In the genomic region with DNA sequence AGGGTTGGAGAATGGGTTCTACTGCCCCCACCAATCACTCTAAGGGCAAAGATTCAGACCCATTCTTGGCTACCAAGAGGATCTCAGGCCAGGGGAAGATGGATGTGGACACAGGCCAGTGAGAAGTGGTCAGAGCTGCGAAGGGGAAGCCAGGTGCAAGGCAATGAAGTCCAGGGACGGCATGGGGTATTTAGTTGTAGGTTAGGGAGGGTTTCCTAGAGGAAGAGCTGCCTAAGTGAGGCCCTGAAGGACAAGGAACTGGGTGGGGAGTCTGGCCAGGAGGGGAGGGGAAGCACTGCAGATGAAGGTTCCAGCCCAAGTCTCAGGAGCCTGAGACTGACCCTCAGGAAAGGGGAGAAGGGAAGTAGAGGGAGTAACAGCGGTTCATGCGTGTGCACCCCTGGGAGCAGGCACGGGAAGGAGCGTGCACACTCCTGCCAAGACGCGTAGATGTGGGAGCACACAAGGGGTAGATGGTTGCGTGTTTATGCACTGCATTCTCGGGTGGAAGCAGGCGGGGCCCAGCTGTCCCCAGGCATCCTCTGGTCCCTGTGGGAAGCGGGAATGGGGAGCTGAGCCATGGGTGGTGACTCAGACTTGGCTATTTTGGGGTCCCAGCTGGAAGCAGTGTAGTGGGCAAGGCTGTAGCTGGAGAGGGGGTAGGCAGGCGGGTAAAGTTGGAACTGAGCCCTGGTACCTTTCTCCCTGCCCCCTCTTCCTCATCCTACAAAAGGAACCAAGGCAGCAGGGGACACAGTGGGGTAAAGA, we compare ENCODE assay signal across 18 cellular contexts. TPM values are rescaled to one million over a fixed set of nuclear protein-coding genes. Genes with fewer than 3 reads are reported as not detected.
DNase-seq lines count a peak whose midpoint lies in the region; ATAC-seq and TF ChIP-seq lines count a peak whose summit lies in the region.
"Had no signal": no experiment of that assay in that cellular context is flagged by ENCODE, and none has a peak within 500 bp of the region (broad histone marks: within the 10 kb centered on the region; RNA-seq: fewer than 3 reads in every experiment).

No MANE protein-coding gene starts in this region.

- no peak for ATAC-seq in RWPE2 (ENCODE audit: low read depth)
- ATAC-seq in thoracic aorta (ENCODE audit: insufficient number of reproducible peaks, low FRiP score, low read depth): no peak
- ATAC-seq in GM21526 (IDR thresholded peaks at IDR 0.05; ENCODE audit: low FRiP score, unreplicated experiment): no peak
- no peak for ATAC-seq in HG02884 (IDR thresholded peaks at IDR 0.05; ENCODE audit: unreplicated experiment)
- ATAC-seq in left ventricle myocardium superior: no peak
- ATAC-seq: heart right ventricle had no signal

- peaks cover 3% of the 10 kb centered on the region for H3K4me1 ChIP-seq in RWPE2 (ENCODE audit: insufficient read depth, poor library complexity, severe bottlenecking)
- peaks cover 21 to 77% of the 10 kb centered on the region in 2 donors for H3K4me1 ChIP-seq in thoracic aorta (ENCODE audit: control insufficient read depth in 1 of 2, low read depth in 2 of 2)

- peaks cover 66% of the 10 kb centered on the region for H3K4me1 Mint-ChIP-seq in activated naive CD4-positive, alpha-beta T cell treated with anti-CD3 and anti-CD28 coated beads, Interleukin-2, amount 10 ng/mL, durations not matched to agents 7 days and 5 days
- peaks cover 29% of the 10 kb centered on the region for H3K4me1 Mint-ChIP-seq in glutamatergic neuron (ENCODE audit: low read depth, unreplicated experiment)

- intact Hi-C loops in left ventricle myocardium superior (cut with micrococcal nuclease): no loop called here

- peaks cover 41% of the 10 kb centered on the region for H3K36me3 Mint-ChIP-seq in activated naive CD4-positive, alpha-beta T cell treated with anti-CD3 and anti-CD28 coated beads, Interleukin-2, amount 10 ng/mL, durations not matched to agents 7 days and 5 days
- H3K36me3 Mint-ChIP-seq in glutamatergic neuron (ENCODE audit: unreplicated experiment): no peaks in the 10 kb centered on the region

- H3K4me3 ChIP-seq in RWPE2 (ENCODE audit: severe bottlenecking) (no peak overlapping the region), thoracic aorta (no peak overlapping the region)
- H3K4me3 ChIP-seq: ascending aorta, heart right ventricle had no signal

- no peaks in the 10 kb centered on the region for H3K9me3 Mint-ChIP-seq in activated naive CD4-positive, alpha-beta T cell treated with anti-CD3 and anti-CD28 coated beads, Interleukin-2, amount 10 ng/mL, durations not matched to agents 7 days and 5 days
- peaks cover 17% of the 10 kb centered on the region for H3K9me3 Mint-ChIP-seq in glutamatergic neuron (ENCODE audit: unreplicated experiment)

- TF ChIP-seq CTCF in RWPE2 (IDR thresholded peaks at IDR 0.05; ENCODE audit: poor library complexity, severe bottlenecking) (no peak), glutamatergic neuron (IDR thresholded peaks at IDR 0.05; ENCODE audit: partially characterized antibody, unreplicated experiment) (no peak), thoracic aorta (IDR thresholded peaks at IDR 0.05) (no peak)

- H3K27me3 ChIP-seq in RWPE2 (ENCODE audit: insufficient read depth, poor library complexity, severe bottlenecking) (no peaks in the 10 kb centered on the region), thoracic aorta (replicated peaks; ENCODE audit: insufficient read depth) (no peaks in the 10 kb centered on the region)
- H3K27me3 ChIP-seq: ascending aorta, heart right ventricle had no signal

- H3K27me3 Mint-ChIP-seq in activated naive CD4-positive, alpha-beta T cell treated with anti-CD3 and anti-CD28 coated beads, Interleukin-2, amount 10 ng/mL, durations not matched to agents 7 days and 5 days: no peaks in the 10 kb centered on the region
- H3K27me3 Mint-ChIP-seq in glutamatergic neuron (ENCODE audit: unreplicated experiment): peaks cover 9% of the 10 kb centered on the region

- no peak overlapping the region for H3K27ac ChIP-seq in RWPE2 (ENCODE audit: poor library complexity, severe bottlenecking)
- H3K27ac ChIP-seq in thoracic aorta: peak overlapping the region; percentile 27 to 29
- H3K27ac ChIP-seq: heart right ventricle had no signal

- peak overlapping the region; percentile 34 for H3K27ac Mint-ChIP-seq in activated naive CD4-positive, alpha-beta T cell treated with anti-CD3 and anti-CD28 coated beads, Interleukin-2, amount 10 ng/mL, durations not matched to agents 7 days and 5 days
- H3K27ac Mint-ChIP-seq in glutamatergic neuron (ENCODE audit: unreplicated experiment): peak overlapping the region; percentile 59
- H3K27ac Mint-ChIP-seq: progenitor cell of endocrine pancreas had no signal

- CTCF ChIA-PET in activated naive CD4-positive, alpha-beta T cell treated with anti-CD3 and anti-CD28 coated beads, Interleukin-2, amount 10 ng/mL, durations not matched to agents 7 days and 5 days (lab: Charles Lee): interaction anchor here (4.7 kb wide), 1 partner anchor 10 kb away, joined by 43 read pairs; no protein-coding TSS in a partner anchor

- no peak overlapping the region for H3K4me3 Mint-ChIP-seq in activated naive CD4-positive, alpha-beta T cell treated with anti-CD3 and anti-CD28 coated beads, Interleukin-2, amount 10 ng/mL, durations not matched to agents 7 days and 5 days
- H3K4me3 Mint-ChIP-seq in glutamatergic neuron (ENCODE audit: unreplicated experiment): peak overlapping the region; percentile 27

- DNase-seq in activated naive CD4-positive, alpha-beta T cell treated with anti-CD3 and anti-CD28 coated beads, Interleukin-2, amount 10 ng/mL, durations not matched to agents 7 days and 5 days: no peak
- no peak for DNase-seq in activated naive CD4-positive, alpha-beta T cell (lab: John Stamatoyannopoulos, UW)
- peak; percentile 76 for DNase-seq in RWPE2 (ENCODE audit: low spot score)
- DNase-seq in glutamatergic neuron: no peak
- no peak for DNase-seq in thoracic aorta (ENCODE audit: low spot score)
- no peak for DNase-seq in left ventricle myocardium superior
- DNase-seq: activated T-cell treated with anti-CD3 and anti-CD28 coated beads, Interleukin-2, amount 50 U/mL, for 48 hours; GOT3; midbrain; NCI-H2107; NCI-H748 treated with DMSO at 0.1 percent for 48 hours; stimulated activated CD4-positive, alpha-beta T cell treated with anti-CD3 and anti-CD28 coated beads, Interleukin-12 subunit alpha, Interleukin-12 subunit beta, amount 100 ng/mL, for 4 hours had no signal

- H3K36me3 ChIP-seq in RWPE2 (ENCODE audit: low read depth) (peaks cover 9% of the 10 kb centered on the region), thoracic aorta (no peaks in the 10 kb centered on the region)
- H3K36me3 ChIP-seq: ascending aorta had no signal

- no peaks in the 10 kb centered on the region for H3K9me3 ChIP-seq in RWPE2 (ENCODE audit: severe bottlenecking)
- no peaks in the 10 kb centered on the region for H3K9me3 ChIP-seq in thoracic aorta
- H3K9me3 ChIP-seq: ascending aorta, heart right ventricle had no signal

RNA-seq across cellular contexts. Expression of a gene that starts 3.3 kb away (rescaled TPM):
- total RNA-seq in glutamatergic neuron (ENCODE audit: unreplicated experiment) (1.0 TPM), thoracic aorta (1 to 10 TPM; 2.6 to 3.1 TPM), left ventricle myocardium superior (0.40 TPM)

RNA-seq across cellular contexts. Expression of a gene that starts 4.2 kb away (rescaled TPM):
- total RNA-seq in glutamatergic neuron (ENCODE audit: unreplicated experiment) (146 TPM), thoracic aorta (10 to 100 TPM; 24.0 to 29.6 TPM), left ventricle myocardium superior (71.8 TPM)

RNA-seq across cellular contexts. Expression of a gene that starts 7.9 kb away (rescaled TPM):
- total RNA-seq in glutamatergic neuron (ENCODE audit: unreplicated experiment) (not detected), thoracic aorta (not detected), left ventricle myocardium superior (not detected)
- total RNA-seq: ascending aorta, heart right ventricle, kidney epithelial cell, progenitor cell of endocrine pancreas had no signal

RNA-seq across cellular contexts. Expression of a gene that starts 16.1 kb away (rescaled TPM):
- 66.0 TPM for total RNA-seq in glutamatergic neuron (ENCODE audit: unreplicated experiment)
- total RNA-seq in thoracic aorta: under 1 TPM; 0.68 to 0.92 TPM
- total RNA-seq in left ventricle myocardium superior: 1.8 TPM

RNA-seq across cellular contexts. Expression of a gene that starts 50.1 kb away (rescaled TPM):
- total RNA-seq in glutamatergic neuron (ENCODE audit: unreplicated experiment) (9.4 TPM), thoracic aorta (1 to 10 TPM; 3.3 to 4.1 TPM), left ventricle myocardium superior (13.5 TPM)
